ENCODE assay signal across 8 cellular contexts in the genomic region with DNA sequence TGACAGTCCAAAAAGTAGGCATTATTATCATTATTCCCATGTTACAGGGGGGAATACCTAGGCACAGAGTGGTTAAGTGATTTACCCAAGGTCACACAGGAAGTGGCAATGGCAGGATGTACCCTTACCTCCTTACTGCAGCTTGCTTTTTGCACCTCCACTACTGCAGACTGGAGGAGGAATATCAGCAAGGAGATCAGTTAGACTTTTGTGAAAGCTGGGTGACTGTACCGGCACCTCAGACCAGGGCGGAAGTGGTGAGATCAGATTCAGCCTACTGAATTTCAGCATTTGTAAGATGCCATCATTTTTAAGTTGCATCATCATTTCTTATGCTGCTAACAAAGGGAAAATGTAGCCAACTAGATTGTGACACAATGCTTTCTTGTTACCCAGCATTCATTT. TPM values are rescaled to one million over a fixed set of nuclear protein-coding genes. Genes with fewer than 3 reads are reported as not detected.
DNase-seq lines count a peak whose midpoint lies in the region; ATAC-seq, FAIRE-seq and TF ChIP-seq lines count a peak whose summit lies in the region.

No MANE protein-coding gene starts in this region.

- POLR2A ChIA-PET in activated CD8-positive, alpha-beta T cell treated with anti-CD3 and anti-CD28 coated beads for 36 hours (lab: Charles Lee), result interaction anchor here (0.6 to 3.5 kb wide), 11 partner anchors 9 to 1233 kb away, joined by 3 to 16 read pairs (median 3); a partner anchor contains a TSS

- H3K4me3 Mint-ChIP-seq in activated CD8-positive, alpha-beta T cell treated with anti-CD3 and anti-CD28 coated beads for 36 hours, result peak overlapping the region; percentile 53

- H3K27ac ChIP-seq in epithelial cell of prostate, result peak overlapping the region; percentile 23

- H3K36me3 Mint-ChIP-seq in activated CD8-positive, alpha-beta T cell treated with anti-CD3 and anti-CD28 coated beads for 36 hours (ENCODE audit: low read depth), result peaks cover 30% of the 10 kb centered on the region

- H3K27me3 Mint-ChIP-seq in activated CD8-positive, alpha-beta T cell treated with anti-CD3 and anti-CD28 coated beads for 36 hours, result no peaks in the 10 kb centered on the region

- no peak for TF ChIP-seq CTCF in activated CD8-positive, alpha-beta T cell treated with anti-CD3 and anti-CD28 coated beads for 36 hours (IDR thresholded peaks at IDR 0.05)
- TF ChIP-seq CTCF in GM20000 (IDR thresholded peaks at IDR 0.05; ENCODE audit: extremely low read depth, missing control alignments), result no peak

- H3K9me3 Mint-ChIP-seq in activated CD8-positive, alpha-beta T cell treated with anti-CD3 and anti-CD28 coated beads for 36 hours, result no peaks in the 10 kb centered on the region

- DNase-seq in Jurkat, Clone E6-1 (ENCODE audit: low read depth, low spot score), result peak; percentile 98
- DNase-seq in activated CD8-positive, alpha-beta T cell treated with anti-CD3 and anti-CD28 coated beads for 36 hours, result peak; percentile 91
- no peak for DNase-seq in epithelial cell of prostate (ENCODE audit: low read depth, low spot score)
- DNase-seq in stimulated activated CD8-positive, alpha-beta memory T cell treated with anti-CD3 and anti-CD28 coated beads, Interleukin-15, amount 100 ng/mL, for 4 hours (ENCODE audit: low read depth in 2 of 2), result peak; percentile 45 to 70
- DNase-seq in GM20000 (ENCODE audit: low spot score), result no peak
- no peak for DNase-seq in NCI-H1436 treated with DMSO at 0.1 percent for 48 hours (lab: John Stamatoyannopoulos, UW)
- DNase-seq in RCC 7860 (ENCODE audit: low spot score), result no peak

- H3K27ac Mint-ChIP-seq in activated CD8-positive, alpha-beta T cell treated with anti-CD3 and anti-CD28 coated beads for 36 hours, result peak overlapping the region; percentile 95

- no peak for FAIRE-seq in RCC 7860 (lab: Jason Lieb, UNC)

- ATAC-seq in activated CD8-positive, alpha-beta T cell treated with anti-CD3 and anti-CD28 coated beads for 36 hours, result peak; percentile 80
- ATAC-seq in HG02678 (IDR thresholded peaks at IDR 0.05; ENCODE audit: unreplicated experiment), result no peak

- H3K4me3 ChIP-seq in Jurkat, Clone E6-1 (ENCODE audit: low read length), result peak overlapping the region; percentile 14; the same call in 1 of the 2 replicates

- CTCF ChIA-PET in activated CD8-positive, alpha-beta T cell treated with anti-CD3 and anti-CD28 coated beads for 36 hours (lab: Charles Lee), result interaction anchor here (1.0 to 6.7 kb wide), 9 partner anchors 8 to 129 kb away, joined by 3 to 67 read pairs (median 5); no protein-coding TSS in a partner anchor

- H3K4me1 Mint-ChIP-seq in activated CD8-positive, alpha-beta T cell treated with anti-CD3 and anti-CD28 coated beads for 36 hours (ENCODE audit: low read depth), result peaks cover 82% of the 10 kb centered on the region

- intact Hi-C loops in activated CD8-positive, alpha-beta T cell treated with anti-CD3 and anti-CD28 coated beads for 36 hours (cut with micrococcal nuclease), result loop anchor here (10.0 kb wide), 1 partner anchor 56 kb away; no protein-coding TSS in a partner anchor

RNA-seq across cellular contexts. Expression of a gene that starts 4.5 kb away (rescaled TPM):
- polyA plus RNA-seq in Jurkat, Clone E6-1 (2012; ENCODE audit: insufficient read depth, insufficient read length), result 26.8 TPM
- 10 to 100 TPM; 36.2 to 37.1 TPM for total RNA-seq in activated CD8-positive, alpha-beta T cell treated with anti-CD3 and anti-CD28 coated beads for 36 hours

Comparison
In these comparisons a context has a peak if more than half of its experiments do, and no peak if none do; other contexts are left out.
1. DNase-seq: peak in Jurkat, Clone E6-1 (single experiment), activated CD8-positive, alpha-beta T cell treated with anti-CD3 and anti-CD28 coated beads for 36 hours (single experiment) and stimulated activated CD8-positive, alpha-beta memory T cell treated with anti-CD3 and anti-CD28 coated beads, Interleukin-15, amount 100 ng/mL, for 4 hours (2 of 2); none in epithelial cell of prostate (single experiment), GM20000 (single experiment), NCI-H1436 treated with DMSO at 0.1 percent for 48 hours (single experiment) and RCC 7860 (single experiment).